1 cellular context compared by ENCODE assay signal in genomic region chr1:17030186-17030585, GRCh38.
TF ChIP-seq lines count a peak whose summit lies in the region.

No MANE protein-coding gene starts in this region.

TF ChIP-seq in H1, 55 proteins besides CTCF, POLR2A, EP300 and RAD21:
- TF ChIP-seq JUN (IDR thresholded peaks at IDR 0.05; ENCODE audit: low read depth, low read length) (no peak), CBX8 (IDR thresholded peaks at IDR 0.05; ENCODE audit: borderline replicate concordance, low read depth, low read length) (no peak), TEAD4 (IDR thresholded peaks at IDR 0.05; ENCODE audit: low read depth, low read length) (no peak), MAFK (IDR thresholded peaks at IDR 0.05; ENCODE audit: low read depth, low read length) (peak; percentile 65)
